In genomic region chr5:78633710-78634109, GRCh38 we compare ENCODE assay signal across 1 cellular context.
TF ChIP-seq lines count a peak whose summit lies in the region.

No MANE protein-coding gene starts in this region.

TF ChIP-seq in H1, 55 proteins besides CTCF, POLR2A, EP300 and RAD21:
- TF ChIP-seq CREB1 (IDR thresholded peaks at IDR 0.05) = no peak
TF ChIP-seq in H1: peak in this region for 0.
